21 cellular contexts compared by ENCODE assay signal in genomic region chr20:15039088-15039762, GRCh38.
A peak's percentile ranks its signal among the peaks of the same experiment; 100 is the strongest.
DNase-seq lines count a peak whose midpoint lies in the region; ATAC-seq, FAIRE-seq and TF ChIP-seq lines count a peak whose summit lies in the region.
"Had no signal": no experiment of that assay in that cellular context is flagged by ENCODE, and none has a peak within 500 bp of the region (broad histone marks: within the 10 kb centered on the region; RNA-seq: fewer than 3 reads in every experiment).

No MANE protein-coding gene starts in this region.

- CTCF ChIA-PET in PC-3 (lab: Charles Lee) = no interaction called here

- H4K20me1 ChIP-seq in PC-3 (ENCODE audit: low read length) = no peaks in the 10 kb centered on the region
- H4K20me1 ChIP-seq: BLaER1 treated with 17β-estradiol and CSF1 and Interleukin-3, amounts not matched to agents 10 nM and 100 nM had no signal

- no peak overlapping the region for H3K27ac ChIP-seq in PC-3 (ENCODE audit: low read length)
- no peak overlapping the region for H3K27ac ChIP-seq in small intestine (ENCODE audit: low read depth in 1 of 2, low read length in 1 of 2)
- H3K27ac ChIP-seq: BLaER1 treated with 17β-estradiol and CSF1 and Interleukin-3, amounts not matched to agents 10 nM and 100 nM; cardiac muscle cell; ovary; SJSA1; tibial artery had no signal

- H3K4me3 ChIP-seq in PC-3 (ENCODE audit: low read length) = no peak overlapping the region
- H3K4me3 ChIP-seq in small intestine (ENCODE audit: low read depth in 1 of 2, low read length in 2 of 2) = no peak overlapping the region
- H3K4me3 ChIP-seq: BLaER1 treated with 17β-estradiol and CSF1 and Interleukin-3, amounts not matched to agents 10 nM and 100 nM; cardiac muscle cell; ovary; SJSA1; tibial artery had no signal

- H3K36me3 ChIP-seq in PC-3 (ENCODE audit: low read depth, low read length) (no peaks in the 10 kb centered on the region), small intestine (ENCODE audit: control insufficient read depth in 2 of 2, insufficient read depth in 2 of 2, low read length in 2 of 2) (no peaks in the 10 kb centered on the region)
- H3K36me3 ChIP-seq: BLaER1 treated with 17β-estradiol and CSF1 and Interleukin-3, amounts not matched to agents 10 nM and 100 nM; cardiac muscle cell; ovary; SJSA1; tibial artery had no signal

- no peaks in the 10 kb centered on the region for H3K9me2 ChIP-seq in PC-3 (replicated peaks; ENCODE audit: low read length)

- DNase-seq in NCI-H1105 treated with DMSO at 0.1 percent for 48 hours (lab: John Stamatoyannopoulos, UW) = peak; percentile 43
- no peak for DNase-seq in NCI-H1105 (lab: John Stamatoyannopoulos, UW)
- peak; percentile 52 for DNase-seq in PC-3
- DNase-seq in iPS-NIHi11 (ENCODE audit: low spot score) = peak; percentile 24
- peak; percentile 5 for DNase-seq in small intestine
- DNase-seq in NCI-H82 treated with DMSO at 0.1 percent for 48 hours (lab: John Stamatoyannopoulos, UW; ENCODE audit: unreplicated experiment) = no peak
- no peak for DNase-seq in head of caudate nucleus
- DNase-seq: 8988T; activated CD4-positive, alpha-beta T cell treated with anti-CD3 and anti-CD28 coated beads for 48 hours; activated T-cell treated with anti-CD3 and anti-CD28 coated beads, Interleukin-2, amount 50 U/mL, for 24 hours; DMS79 treated with DMSO at 0.1 percent for 48 hours; MM.1S; ovary; T-helper 9 cell; tibial artery had no signal

- no peaks in the 10 kb centered on the region for H3F3A ChIP-seq in PC-3 (ENCODE audit: low read length, unreplicated experiment)

- H3K27me3 ChIP-seq in PC-3 (ENCODE audit: low read length) (no peaks in the 10 kb centered on the region), small intestine (ENCODE audit: control insufficient read depth in 2 of 2, insufficient read depth in 2 of 2, low read length in 2 of 2) (no peaks in the 10 kb centered on the region)
- H3K27me3 ChIP-seq: BLaER1 treated with 17β-estradiol and CSF1 and Interleukin-3, amounts not matched to agents 10 nM and 100 nM; cardiac muscle cell; ovary; SJSA1; tibial artery had no signal

- POLR2A ChIA-PET in PC-3 (lab: Charles Lee; ENCODE audit: unreplicated experiment) = no interaction called here

- no peak overlapping the region for H3K9ac ChIP-seq in PC-3 (ENCODE audit: low read length)
- H3K9ac ChIP-seq: BLaER1 treated with 17β-estradiol and CSF1 and Interleukin-3, amounts not matched to agents 10 nM and 100 nM had no signal

- no peaks in the 10 kb centered on the region for H3K79me2 ChIP-seq in PC-3 (ENCODE audit: low read length)

- no peak overlapping the region for H2AFZ ChIP-seq in PC-3 (ENCODE audit: low read length)

- H3K9me3 ChIP-seq in PC-3 (ENCODE audit: low read length) (no peaks in the 10 kb centered on the region), small intestine (ENCODE audit: control insufficient read depth, low read depth) (no peaks in the 10 kb centered on the region)
- H3K9me3 ChIP-seq: ovary, tibial artery had no signal

- peak; percentile 48 for ATAC-seq in PC-3
- no peak for ATAC-seq in GM21717 (IDR thresholded peaks at IDR 0.05; ENCODE audit: unreplicated experiment)
- ATAC-seq: left lobe of liver; stimulated activated memory B cell treated with anti-CD40 and anti-IgM and Interleukin-4, amounts not matched to agents 10 μg/mL and 1 μg/mL and 100 μg/mL, for 72 hours had no signal

- no peak overlapping the region; the same call in 1 of the 2 replicates for H3K4me2 ChIP-seq in PC-3 (ENCODE audit: low read length)
- H3K4me2 ChIP-seq: BLaER1 treated with 17β-estradiol and CSF1 and Interleukin-3, amounts not matched to agents 10 nM and 100 nM had no signal

- H3K4me1 ChIP-seq in PC-3 (ENCODE audit: insufficient read depth, low read length) = peaks cover 12% of the 10 kb centered on the region
- no peaks in the 10 kb centered on the region for H3K4me1 ChIP-seq in small intestine (ENCODE audit: control insufficient read depth in 2 of 2, insufficient read depth in 1 of 2, low read depth in 1 of 2, low read length in 1 of 2)
- H3K4me1 ChIP-seq: SJSA1, tibial artery had no signal

- BruUV-seq in PC-3 (replicated peaks; lab: Mats Ljungman, UMichigan) = no TSS peak

- intact Hi-C loops in PC-3 (cut with micrococcal nuclease) (no loop called here), head of caudate nucleus (cut with DNase I) (no loop called here)

- WGBS in small intestine, 3 donors = 79 to 81% (median 80%) methylated on average over 2 of the region's 2 CpGs

- no peak for FAIRE-seq in small intestine (lab: Jason Lieb, UNC)

- TF ChIP-seq CTCF in PC-3 (conservative IDR thresholded peaks at IDR 0.05; ENCODE audit: low read depth, low read length) = no peak

Comparison
In these comparisons a context has a peak if more than half of its experiments do, and no peak if none do; other contexts are left out.
1. DNase-seq: peak in NCI-H1105 treated with DMSO at 0.1 percent for 48 hours (single experiment), PC-3 (single experiment), iPS-NIHi11 (single experiment) and small intestine (single experiment); none in NCI-H1105 (single experiment), NCI-H82 treated with DMSO at 0.1 percent for 48 hours (single experiment) and head of caudate nucleus (0 of 42).